In genomic region chr11:9571766-9572120, GRCh38 we compare ENCODE assay signal across 12 cellular contexts. TPM values are rescaled to one million over a fixed set of nuclear protein-coding genes. Genes with fewer than 3 reads are reported as not detected.
DNase-seq lines count a peak whose midpoint lies in the region; ATAC-seq and TF ChIP-seq lines count a peak whose summit lies in the region.
"Had no signal": no experiment of that assay in that cellular context is flagged by ENCODE, and none has a peak within 500 bp of the region (broad histone marks: within the 10 kb centered on the region; RNA-seq: fewer than 3 reads in every experiment).

No MANE protein-coding gene starts in this region.

- H3K4me3 Mint-ChIP-seq in activated naive CD8-positive, alpha-beta T cell treated with anti-CD3 and anti-CD28 coated beads, Interleukin-2, amount 50 U/mL, for 24 hours: peak overlapping the region; percentile 83
- peak overlapping the region; percentile 85 to 96 (median 90) for H3K4me3 Mint-ChIP-seq in naive B cell

- peaks cover 28% of the 10 kb centered on the region for H3K4me1 Mint-ChIP-seq in activated naive CD8-positive, alpha-beta T cell treated with anti-CD3 and anti-CD28 coated beads, Interleukin-2, amount 50 U/mL, for 24 hours
- H3K4me1 Mint-ChIP-seq in naive B cell: peaks cover 38 to 52% (median 45%) of the 10 kb centered on the region in 3 donors

- H3K9ac ChIP-seq in HUES48 (ENCODE audit: low read depth, low read length): no peak overlapping the region

- H3K4me1 ChIP-seq in HUES48 (ENCODE audit: control insufficient read depth, insufficient read depth, low read length): peaks cover 48% of the 10 kb centered on the region

- no peaks in the 10 kb centered on the region for H3K9me3 ChIP-seq in HUES48 (ENCODE audit: control insufficient read depth, insufficient read depth, low read length)

- no peak for ATAC-seq in activated naive CD8-positive, alpha-beta T cell treated with anti-CD3 and anti-CD28 coated beads, Interleukin-2, amount 50 U/mL, for 24 hours
- ATAC-seq in naive B cell (ENCODE audit: low read depth in 2 of 2) (no peak), HG03135 (IDR thresholded peaks at IDR 0.05; ENCODE audit: unreplicated experiment) (no peak)

- no peak for DNase-seq in activated naive CD8-positive, alpha-beta T cell treated with anti-CD3 and anti-CD28 coated beads, Interleukin-2, amount 50 U/mL, for 24 hours
- DNase-seq in naive B cell (no peak), ecto neural progenitor cell (ENCODE audit: low spot score) (no peak), DMS 273 treated with DMSO at 0.1 percent for 48 hours (lab: John Stamatoyannopoulos, UW) (no peak)
- no peak for DNase-seq in activated CD4-positive, CD25-positive, alpha-beta regulatory T cell (lab: John Stamatoyannopoulos, UW)
- DNase-seq: COR-L47; NCI-H1417 treated with DMSO at 0.1 percent for 48 hours; SHP77; stimulated activated naive CD4-positive, alpha-beta T cell had no signal

- H3K27ac Mint-ChIP-seq in activated naive CD8-positive, alpha-beta T cell treated with anti-CD3 and anti-CD28 coated beads, Interleukin-2, amount 50 U/mL, for 24 hours: no peak overlapping the region
- peak overlapping the region in 2 of 6 donors; percentile 26 to 76 for H3K27ac Mint-ChIP-seq in naive B cell

- peaks cover 22% of the 10 kb centered on the region for H3K36me3 Mint-ChIP-seq in activated naive CD8-positive, alpha-beta T cell treated with anti-CD3 and anti-CD28 coated beads, Interleukin-2, amount 50 U/mL, for 24 hours (ENCODE audit: low read depth)
- H3K36me3 Mint-ChIP-seq in naive B cell: no peaks in the 10 kb centered on the region

- H3K36me3 ChIP-seq in HUES48 (ENCODE audit: control insufficient read depth, insufficient read depth, low read length): peaks cover 19% of the 10 kb centered on the region

- H3K9me3 Mint-ChIP-seq in activated naive CD8-positive, alpha-beta T cell treated with anti-CD3 and anti-CD28 coated beads, Interleukin-2, amount 50 U/mL, for 24 hours: no peaks in the 10 kb centered on the region
- no peaks in the 10 kb centered on the region for H3K9me3 Mint-ChIP-seq in naive B cell

- H3K27me3 ChIP-seq in HUES48 (ENCODE audit: control insufficient read depth, insufficient read depth, low read length): no peaks in the 10 kb centered on the region

- H3K27ac ChIP-seq in 22Rv1 (peak overlapping the region; percentile 97), HUES48 (ENCODE audit: low read depth, low read length) (peak overlapping the region; percentile 99)

- peak overlapping the region; percentile 70; the same call in 1 of the 2 replicates for H3K4me3 ChIP-seq in HUES48 (ENCODE audit: low read depth, low read length)

- no peaks in the 10 kb centered on the region for H3K27me3 Mint-ChIP-seq in activated naive CD8-positive, alpha-beta T cell treated with anti-CD3 and anti-CD28 coated beads, Interleukin-2, amount 50 U/mL, for 24 hours
- H3K27me3 Mint-ChIP-seq in naive B cell: no peaks in the 10 kb centered on the region

- TF ChIP-seq CTCF in 22Rv1 (IDR thresholded peaks at IDR 0.05): no peak

RNA-seq across cellular contexts. Expression of gene WEE1, which starts 1.7 kb away (rescaled TPM):
- polyA plus RNA-seq in naive B cell (ENCODE audit: low read depth in 6 of 6): 10 to 100 TPM in 5 of 6 donors, 1 to 10 TPM in 1; 9.6 to 20.6 (median 16.2) TPM
